In the genomic region with DNA sequence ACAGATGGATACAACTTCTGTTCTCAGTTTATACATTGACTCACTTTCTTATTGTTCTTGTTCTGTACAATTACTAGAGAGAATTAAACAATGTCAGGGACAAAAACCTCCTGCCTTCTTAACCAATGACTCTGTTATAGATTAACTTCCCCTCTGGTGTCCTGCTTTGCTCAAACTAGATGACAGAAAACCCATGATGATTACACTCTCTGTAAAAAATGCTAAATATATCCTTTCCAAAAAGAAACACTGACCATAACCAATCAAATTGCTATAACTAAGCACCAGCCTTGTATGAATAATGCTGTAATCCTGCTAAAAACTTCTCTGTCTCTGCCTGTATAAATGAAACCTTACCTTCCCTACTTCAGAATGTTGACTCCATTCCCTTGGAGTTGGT, we compare ENCODE assay signal across 20 cellular contexts. TPM values are rescaled to one million over a fixed set of nuclear protein-coding genes. Genes with fewer than 3 reads are reported as not detected.
DNase-seq lines count a peak whose midpoint lies in the region; ATAC-seq and TF ChIP-seq lines count a peak whose summit lies in the region.
"Had no signal": no experiment of that assay in that cellular context is flagged by ENCODE, and none has a peak within 500 bp of the region (broad histone marks: within the 10 kb centered on the region; RNA-seq: fewer than 3 reads in every experiment).

No MANE protein-coding gene starts in this region.

- no peak overlapping the region for H2BK12ac ChIP-seq in mesenchymal stem cell (ENCODE audit: low read length in 2 of 2)

- no peak overlapping the region for H4K91ac ChIP-seq in mesenchymal stem cell (ENCODE audit: low read length)

- H3K79me1 ChIP-seq in mesenchymal stem cell (replicated peaks; ENCODE audit: low read length, poor library complexity, severe bottlenecking), result no peaks in the 10 kb centered on the region

- no peak overlapping the region for H3K23ac ChIP-seq in mesenchymal stem cell (ENCODE audit: low read length in 2 of 2)

- H2BK5ac ChIP-seq in mesenchymal stem cell (ENCODE audit: low read depth, low read length, poor library complexity, severe bottlenecking), result no peak overlapping the region

- H3K4me2 ChIP-seq in fibroblast of lung (ENCODE audit: extremely low read depth, insufficient read depth, low read length) (no peak overlapping the region), mesenchymal stem cell (ENCODE audit: low read length, poor library complexity, severe bottlenecking) (no peak overlapping the region)

- H3K4ac ChIP-seq in mesenchymal stem cell (ENCODE audit: low read depth in 1 of 2, low read length in 2 of 2), result no peak overlapping the region

- H3K4me3 Mint-ChIP-seq in HFFc6, result peak overlapping the region; percentile 49

- H3K18ac ChIP-seq in mesenchymal stem cell (ENCODE audit: low read depth in 1 of 2, low read length in 2 of 2), result no peak overlapping the region

- no peak overlapping the region for H2BK15ac ChIP-seq in mesenchymal stem cell (ENCODE audit: low read depth, poor library complexity, severe bottlenecking)

- H3K36me3 ChIP-seq in fibroblast of lung (ENCODE audit: control insufficient read depth, insufficient read depth, low read length), result no peaks in the 10 kb centered on the region
- no peaks in the 10 kb centered on the region for H3K36me3 ChIP-seq in mesenchymal stem cell (ENCODE audit: control insufficient read depth in 1 of 2, insufficient read depth in 2 of 2, low read depth in 1 of 2, low read length in 2 of 2)
- no peaks in the 10 kb centered on the region for H3K36me3 ChIP-seq in vagina

- H2AK5ac ChIP-seq in mesenchymal stem cell (ENCODE audit: low read length, severe bottlenecking), result no peak overlapping the region

- peak overlapping the region; percentile 78 for H3K27ac Mint-ChIP-seq in HFFc6

- H3K27ac ChIP-seq in fibroblast of lung (ENCODE audit: insufficient read depth, low read length), result peak overlapping the region; percentile 47
- peak overlapping the region; percentile 82 for H3K27ac ChIP-seq in mesenchymal stem cell (ENCODE audit: low read length, poor library complexity, severe bottlenecking)
- no peak overlapping the region for H3K27ac ChIP-seq in vagina
- H3K27ac ChIP-seq in caudate nucleus (ENCODE audit: low read depth, low read length), result no peak overlapping the region
- H3K27ac ChIP-seq: 22Rv1, C4-2B had no signal

- H3K4me1 ChIP-seq in fibroblast of lung (ENCODE audit: control insufficient read depth, extremely low read depth, insufficient read depth, low read length) (no peaks in the 10 kb centered on the region), mesenchymal stem cell (ENCODE audit: control insufficient read depth, insufficient read depth, low read depth, low read length) (no peaks in the 10 kb centered on the region), vagina (no peaks in the 10 kb centered on the region)

- intact Hi-C loops in vagina (cut with DNase I), result no loop called here

- no peak overlapping the region for H2AFZ ChIP-seq in fibroblast of lung (ENCODE audit: low read length)
- no peak overlapping the region for H2AFZ ChIP-seq in mesenchymal stem cell (ENCODE audit: low read depth, low read length)

- H3K9me3 Mint-ChIP-seq in HFFc6, result no peaks in the 10 kb centered on the region

- H3K27me3 ChIP-seq in fibroblast of lung (ENCODE audit: control insufficient read depth, insufficient read depth, low read length) (no peaks in the 10 kb centered on the region), mesenchymal stem cell (ENCODE audit: control insufficient read depth in 1 of 2, insufficient read depth in 1 of 2, low read length in 2 of 2) (peaks cover 0 to 14% of the 10 kb centered on the region in 2 experiments), vagina (no peaks in the 10 kb centered on the region)

- H3K36me3 Mint-ChIP-seq in HFFc6 (ENCODE audit: low read depth), result no peaks in the 10 kb centered on the region

- H3K14ac ChIP-seq in mesenchymal stem cell (ENCODE audit: low read length in 2 of 2), result no peak overlapping the region

- no peak overlapping the region for H2BK120ac ChIP-seq in mesenchymal stem cell (ENCODE audit: low read depth, low read length)

- no peak overlapping the region for H4K8ac ChIP-seq in mesenchymal stem cell (ENCODE audit: low read length)

- no peak for TF ChIP-seq POLR2A in vagina (IDR thresholded peaks at IDR 0.05)

- H3K4me1 Mint-ChIP-seq in HFFc6 (ENCODE audit: low read depth), result peaks cover 55% of the 10 kb centered on the region

- H3K79me2 ChIP-seq in fibroblast of lung (ENCODE audit: control insufficient read depth, insufficient read depth, low read length), result no peaks in the 10 kb centered on the region

- DNase-seq in AG08395 (ENCODE audit: low spot score) (peak; percentile 41), HFFc6 (peak; percentile 17), fibroblast of lung (ENCODE audit: low read depth in 2 of 2) (peak; percentile 2 to 55), mesenchymal stem cell (peak; percentile 8), vagina (ENCODE audit: extremely low spot score in 2 of 2) (no peak), caudate nucleus (lab: John Stamatoyannopoulos, UW) (no peak)
- DNase-seq: Calu3, DMS79, GDM1, GOT3, KG1, NCI-H1092, NCI-H2107, NCI-H345, NCI-H526 treated with DMSO at 0.1 percent for 48 hours, OCI-M1 had no signal

- H3K4me3 ChIP-seq in fibroblast of lung (replicated peaks in 1 of 4; ENCODE audit: control extremely low read depth in 1 of 4, insufficient read depth in 1 of 4, low read depth in 3 of 4, low read length in 4 of 4) (no peak overlapping the region), mesenchymal stem cell (ENCODE audit: insufficient read depth in 1 of 2, low read depth in 1 of 2, low read length in 2 of 2) (no peak overlapping the region), vagina (no peak overlapping the region)

- H3K27me3 Mint-ChIP-seq in HFFc6 (ENCODE audit: insufficient read depth), result no peaks in the 10 kb centered on the region

- ATAC-seq in HG02798 (IDR thresholded peaks at IDR 0.05; ENCODE audit: poor library complexity, unreplicated experiment) (no peak), HG02870 (IDR thresholded peaks at IDR 0.05; ENCODE audit: unreplicated experiment) (no peak)

- H3K9ac ChIP-seq in fibroblast of lung (ENCODE audit: insufficient read depth, low read length) (no peak overlapping the region), mesenchymal stem cell (ENCODE audit: low read length) (peak overlapping the region; percentile 65)

- no peak for TF ChIP-seq CTCF in HFFc6 (IDR thresholded peaks at IDR 0.05)
- no peak for TF ChIP-seq CTCF in fibroblast of lung (conservative IDR thresholded peaks at IDR 0.05 in 1 of 2, IDR thresholded peaks at IDR 0.05 in 1 of 2; ENCODE audit: low read depth in 1 of 2, low read length in 2 of 2)
- TF ChIP-seq CTCF in vagina (IDR thresholded peaks at IDR 0.05), result no peak

- no peaks in the 10 kb centered on the region for H4K20me1 ChIP-seq in fibroblast of lung (ENCODE audit: control insufficient read depth, extremely low read depth, insufficient read depth, low read length)

- H3K9me3 ChIP-seq in fibroblast of lung (ENCODE audit: control insufficient read depth, insufficient read depth, low read depth, low read length), result no peaks in the 10 kb centered on the region
- H3K9me3 ChIP-seq in mesenchymal stem cell (ENCODE audit: control insufficient read depth, low read length), result no peaks in the 10 kb centered on the region
- H3K9me3 ChIP-seq in vagina, result no peaks in the 10 kb centered on the region

RNA-seq across cellular contexts. Expression of a gene that starts 29.8 kb away (rescaled TPM):
- total RNA-seq in HFFc6 (2021; fragmentation: NEBNext Ultra II Directional; extraction: Animal tissue kit (Norgen Biotek cat#: 25700)), result 1 to 10 TPM; 6.6 to 9.5 (median 7.3) TPM
- 42.1 and 67.5 TPM in 2 replicates for total RNA-seq in fibroblast of lung
- 12.7 and 110 TPM in 2 replicates for polyA plus RNA-seq in fibroblast of lung
- polyA plus RNA-seq in fibroblast of lung (2012), result 8.5 and 68.9 TPM in 2 replicates
- 2.9 and 8.2 TPM in 2 replicates for polyA minus RNA-seq in fibroblast of lung (ENCODE audit: low replicate concordance)
- polyA plus RNA-seq in mesenchymal stem cell (2013, experiment 1 of 2), result 1.3 TPM
- polyA plus RNA-seq in mesenchymal stem cell (2013, experiment 2 of 2), result 1.5 TPM
- 0.74 TPM for total RNA-seq in vagina
- total RNA-seq: Calu3 had no signal

Comparison
In these comparisons a context has a peak if more than half of its experiments do, and no peak if none do; other contexts are left out.
1. DNase-seq: peak in AG08395 (single experiment), HFFc6 (single experiment), fibroblast of lung (2 of 2) and mesenchymal stem cell (single experiment); none in vagina (0 of 2) and caudate nucleus (0 of 61).
2. H3K27ac ChIP-seq: peak in fibroblast of lung (single experiment) and mesenchymal stem cell (single experiment); none in vagina (single experiment) and caudate nucleus (single experiment).